25 cellular contexts compared by ENCODE assay signal in the genomic region with DNA sequence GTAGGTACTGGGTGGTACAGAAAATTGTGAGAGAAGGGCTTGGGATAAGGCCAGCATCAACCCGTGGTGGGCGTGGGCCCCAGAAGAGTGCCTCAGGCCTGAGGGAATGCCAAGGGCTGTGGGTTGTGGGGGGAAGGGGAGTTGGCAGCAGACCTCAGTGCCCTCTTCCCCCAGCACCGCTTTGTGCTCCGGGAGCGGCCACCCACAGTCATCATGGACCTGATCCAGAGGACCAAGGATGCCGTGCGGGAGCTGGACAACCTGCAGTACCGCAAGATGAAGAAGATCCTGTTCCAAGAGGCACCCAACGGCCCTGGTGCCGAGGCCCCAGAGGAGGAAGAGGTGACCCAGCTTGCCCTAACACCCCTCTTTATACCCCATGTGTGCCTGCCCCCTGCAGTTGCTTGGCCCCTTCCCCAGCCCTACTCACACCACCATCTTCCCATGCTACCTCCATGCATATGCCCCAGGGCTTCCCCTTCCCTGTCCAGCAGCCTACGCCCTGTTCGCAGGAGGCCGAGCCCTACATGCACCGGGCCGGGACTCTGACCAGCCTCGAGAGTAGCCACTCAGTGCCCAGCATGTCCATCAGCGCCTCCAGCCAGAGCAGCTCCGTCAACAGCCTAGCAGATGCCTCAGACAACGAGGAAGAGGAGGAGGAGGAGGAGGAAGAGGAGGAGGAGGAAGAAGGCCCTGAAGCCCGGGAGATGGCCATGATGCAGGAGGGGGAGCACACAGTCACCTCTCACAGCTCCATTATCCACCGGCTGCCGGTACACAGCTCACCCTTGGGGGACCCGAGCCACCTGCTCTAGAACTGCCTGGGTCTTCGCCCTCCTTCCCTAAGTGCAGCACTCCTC. TPM values are rescaled to one million over a fixed set of nuclear protein-coding genes. Genes with fewer than 3 reads are reported as not detected.
"Had no signal": no experiment of that assay in that cellular context is flagged by ENCODE, and none has a peak within 500 bp of the region (broad histone marks: within the 10 kb centered on the region; RNA-seq: fewer than 3 reads in every experiment).

No MANE protein-coding gene starts in this region.

- H3K9ac ChIP-seq: neural progenitor cell had no signal

- H3K27ac ChIP-seq: body of pancreas, foreskin keratinocyte, hepatocyte, neural progenitor cell, prostate gland, tibial artery, uterus had no signal

- DNase-seq: activated CD4-positive, alpha-beta T cell treated with anti-CD3 and anti-CD28 coated beads for 4 hours; activated CD4-positive, alpha-beta T cell treated with anti-CD3 and anti-CD28 coated beads, Interleukin-2, amount 50 U/mL, for 48 hours; activated CD4-positive, CD25-positive, alpha-beta regulatory T cell; activated CD8-positive, alpha-beta memory T cell treated with anti-CD3 and anti-CD28 coated beads, Interleukin-2, amount 50 U/mL, for 48 hours; activated effector memory CD4-positive, alpha-beta T cell treated with Interleukin-2 at 50 U/mL for 16 hours; activated naive CD4-positive, alpha-beta T cell treated with anti-CD3 and anti-CD28 coated beads, Interleukin-2, amount 10 ng/mL, durations not matched to agents 7 days and 5 days; activated T-cell treated with anti-CD3 and anti-CD28 coated beads, Interleukin-2, amount 50 U/mL, for 48 hours; amygdala; body of pancreas; dermis blood vessel endothelial cell; effector CD8-positive, alpha-beta T cell; foreskin keratinocyte; glutamatergic neuron; immature natural killer cell; naive thymus-derived CD8-positive, alpha-beta T cell; stimulated activated CD4-positive, alpha-beta T cell treated with anti-CD3 and anti-CD28 coated beads, Interleukin-4, amount 100 ng/mL, for 24 hours; T-helper 17 cell; tibial artery; uterus had no signal

- H3K27ac Mint-ChIP-seq: activated naive CD4-positive, alpha-beta T cell treated with anti-CD3 and anti-CD28 coated beads, Interleukin-2, amount 10 ng/mL, durations not matched to agents 7 days and 5 days; mesothelial cell of epicardium; stimulated activated naive CD8-positive, alpha-beta T cell treated with anti-CD3 and anti-CD28 coated beads, Interleukin-15, Interleukin-2, amounts not matched to agents 100 ng/mL and 50 ng/mL, for 24 hours; T-helper 17 cell had no signal

- H2AFZ ChIP-seq: hepatocyte, neural progenitor cell had no signal

- ATAC-seq: body of pancreas; foreskin keratinocyte; left lobe of liver; naive thymus-derived CD8-positive, alpha-beta T cell; T-helper 17 cell had no signal

- H3K27me3 Mint-ChIP-seq: activated naive CD4-positive, alpha-beta T cell treated with anti-CD3 and anti-CD28 coated beads, Interleukin-2, amount 10 ng/mL, durations not matched to agents 7 days and 5 days; naive thymus-derived CD8-positive, alpha-beta T cell; stimulated activated naive CD8-positive, alpha-beta T cell treated with anti-CD3 and anti-CD28 coated beads, Interleukin-15, Interleukin-2, amounts not matched to agents 100 ng/mL and 50 ng/mL, for 24 hours; T-helper 17 cell had no signal

- H3K4me1 Mint-ChIP-seq: activated naive CD4-positive, alpha-beta T cell treated with anti-CD3 and anti-CD28 coated beads, Interleukin-2, amount 10 ng/mL, durations not matched to agents 7 days and 5 days; mesothelial cell of epicardium; neural progenitor cell had no signal

- H3K27me3 ChIP-seq: body of pancreas, foreskin keratinocyte, hepatocyte, neural progenitor cell, tibial artery, uterus had no signal

- H3K4me2 ChIP-seq: hepatocyte, neural progenitor cell had no signal

- H3K4me1 ChIP-seq: body of pancreas, foreskin keratinocyte, neural progenitor cell, prostate gland, tibial artery, uterus had no signal

- H3K4me3 ChIP-seq: body of pancreas, hepatocyte, neural progenitor cell, prostate gland, tibial artery, uterus had no signal

- H3K9me3 ChIP-seq: body of pancreas, prostate gland, tibial artery, uterus had no signal

- H3K4me3 Mint-ChIP-seq: activated naive CD4-positive, alpha-beta T cell treated with anti-CD3 and anti-CD28 coated beads, Interleukin-2, amount 10 ng/mL, durations not matched to agents 7 days and 5 days; immature natural killer cell; mesothelial cell of epicardium; naive thymus-derived CD8-positive, alpha-beta T cell; neural progenitor cell; stimulated activated naive CD8-positive, alpha-beta T cell treated with anti-CD3 and anti-CD28 coated beads, Interleukin-15, Interleukin-2, amounts not matched to agents 100 ng/mL and 50 ng/mL, for 24 hours had no signal

- H3K9me3 Mint-ChIP-seq: activated naive CD4-positive, alpha-beta T cell treated with anti-CD3 and anti-CD28 coated beads, Interleukin-2, amount 10 ng/mL, durations not matched to agents 7 days and 5 days; immature natural killer cell; mesothelial cell of epicardium; naive thymus-derived CD8-positive, alpha-beta T cell; neural progenitor cell; stimulated activated naive CD8-positive, alpha-beta T cell treated with anti-CD3 and anti-CD28 coated beads, Interleukin-15, Interleukin-2, amounts not matched to agents 100 ng/mL and 50 ng/mL, for 24 hours had no signal

- H3K36me3 ChIP-seq: neural progenitor cell, uterus had no signal

RNA-seq across cellular contexts. Expression of a gene that starts 28.0 kb away (rescaled TPM):
- total RNA-seq: naive thymus-derived CD8-positive, alpha-beta T cell had no signal
